16 cellular contexts compared by ENCODE assay signal in the genomic region with DNA sequence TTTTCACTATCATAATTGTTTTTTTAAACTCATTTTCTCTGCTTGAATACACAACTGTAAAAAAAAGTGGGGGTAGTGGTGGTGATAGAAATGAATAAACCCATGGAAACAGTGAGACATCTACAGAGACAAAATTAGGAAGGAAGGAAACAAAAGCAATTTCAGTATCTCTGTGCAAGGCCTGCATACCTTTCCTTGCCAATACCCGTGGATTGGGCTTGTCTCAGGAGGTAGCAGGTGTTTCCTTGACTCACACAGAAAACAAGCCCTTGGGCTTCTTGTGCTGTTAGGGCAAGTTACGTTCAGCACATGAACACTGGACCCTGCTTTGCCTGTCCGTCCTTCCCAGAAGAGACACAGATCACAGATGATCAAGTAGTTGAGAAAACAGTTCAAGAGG.
DNase-seq lines count a peak whose midpoint lies in the region; ATAC-seq, FAIRE-seq and TF ChIP-seq lines count a peak whose summit lies in the region.
"Had no signal": no experiment of that assay in that cellular context is flagged by ENCODE, and none has a peak within 500 bp of the region (broad histone marks: within the 10 kb centered on the region; RNA-seq: fewer than 3 reads in every experiment).

No MANE protein-coding gene starts in this region.

- H3K9me3 ChIP-seq in BLaER1 treated with 17β-estradiol and CSF1 and Interleukin-3, amounts not matched to agents 10 nM and 100 nM (replicated peaks in 1 of 11) = peaks cover 0 to 5% (median 2%) of the 10 kb centered on the region in 11 experiments; a peak in 4 of 22 replicates
- H3K9me3 ChIP-seq: stomach had no signal

- ATAC-seq in GM19452 (IDR thresholded peaks at IDR 0.05; ENCODE audit: unreplicated experiment) (peak; percentile 53), HG02884 (IDR thresholded peaks at IDR 0.05; ENCODE audit: unreplicated experiment) (peak; percentile 45), HG03558 (IDR thresholded peaks at IDR 0.05; ENCODE audit: extremely low read depth, unreplicated experiment) (peak; percentile 41), GM18505 (IDR thresholded peaks at IDR 0.05; ENCODE audit: unreplicated experiment) (no peak), HG03280 (IDR thresholded peaks at IDR 0.05; ENCODE audit: unreplicated experiment) (no peak)
- ATAC-seq: T-cell had no signal

- peak overlapping the region in 1 of 10 experiments; percentile 15; a peak in 2 of 20 replicates for H3K4me3 ChIP-seq in BLaER1 treated with 17β-estradiol and CSF1 and Interleukin-3, amounts not matched to agents 10 nM and 100 nM
- H3K4me3 ChIP-seq: stomach had no signal

- H3K27ac ChIP-seq in BLaER1 treated with 17β-estradiol and CSF1 and Interleukin-3, amounts not matched to agents 10 nM and 100 nM = peak overlapping the region in 3 of 11 experiments; percentile 36 to 73 (median 50); a peak in 6 of 22 replicates
- H3K27ac ChIP-seq: stomach had no signal

- H3K27me3 ChIP-seq in BLaER1 treated with 17β-estradiol and CSF1 and Interleukin-3, amounts not matched to agents 10 nM and 100 nM = no peaks in the 10 kb centered on the region
- H3K27me3 ChIP-seq: stomach had no signal

- H4K20me1 ChIP-seq in BLaER1 treated with 17β-estradiol and CSF1 and Interleukin-3, amounts not matched to agents 10 nM and 100 nM = no peaks in the 10 kb centered on the region

- no peak for FAIRE-seq in HTR-8/SVneo (lab: Jason Lieb, UNC)
- FAIRE-seq: GM19239, H54 had no signal

- H3K9ac ChIP-seq in BLaER1 treated with 17β-estradiol and CSF1 and Interleukin-3, amounts not matched to agents 10 nM and 100 nM = peak overlapping the region in 1 of 11 experiments; percentile 64; a peak in 2 of 22 replicates

- no peaks in the 10 kb centered on the region for H3K36me3 ChIP-seq in BLaER1 treated with 17β-estradiol and CSF1 and Interleukin-3, amounts not matched to agents 10 nM and 100 nM
- H3K36me3 ChIP-seq: stomach had no signal

- peak overlapping the region in 10 of 11 experiments; percentile 1 to 84 (median 61); a peak in 17 of 22 replicates for H3K4me2 ChIP-seq in BLaER1 treated with 17β-estradiol and CSF1 and Interleukin-3, amounts not matched to agents 10 nM and 100 nM

- H3K4me1 ChIP-seq in BLaER1 treated with 17β-estradiol and CSF1 and Interleukin-3, amounts not matched to agents 10 nM and 100 nM = peaks cover 38 to 83% (median 66%) of the 10 kb centered on the region in 10 experiments
- H3K4me1 ChIP-seq: stomach had no signal

- no peak for DNase-seq in HuH-7.5 (ENCODE audit: low spot score)
- no peak for DNase-seq in HTR-8/SVneo (ENCODE audit: insufficient read length, low spot score)
- DNase-seq: CD4-positive, alpha-beta memory T cell; immature natural killer cell; NCI-H2107; stimulated activated CD4-positive, alpha-beta T cell treated with anti-CD3 and anti-CD28 coated beads, Interleukin-12 subunit alpha, Interleukin-12 subunit beta, amount 100 ng/mL, for 4 hours; stomach; T-cell had no signal

- no peak for TF ChIP-seq POLR2A in GM18505 (IDR thresholded peaks at IDR 0.05; ENCODE audit: borderline replicate concordance, extremely low read depth, insufficient read depth, insufficient read length)

Comparison
In these comparisons a context has a peak if more than half of its experiments do, and no peak if none do; other contexts are left out.
1. ATAC-seq: peak in GM19452 (single experiment), HG02884 (single experiment) and HG03558 (single experiment); none in GM18505 (single experiment) and HG03280 (single experiment).